In genomic region chr9:91689006-91689405, GRCh38 we compare ENCODE assay signal across 33 cellular contexts.
"Had no signal": no experiment of that assay in that cellular context is flagged by ENCODE, and none has a peak within 500 bp of the region (broad histone marks: within the 10 kb centered on the region; RNA-seq: fewer than 3 reads in every experiment).

No MANE protein-coding gene starts in this region.

- H3K27ac Mint-ChIP-seq: activated CD4-positive, alpha-beta memory T cell treated with anti-CD3 and anti-CD28 coated beads for 36 hours; activated CD4-positive, alpha-beta T cell treated with anti-CD3 and anti-CD28 coated beads for 36 hours; activated CD4-positive, alpha-beta T cell treated with anti-CD3 and anti-CD28 coated beads, Interleukin-2, amount 10 ng/mL, durations not matched to agents 24 days and 14 days; activated CD8-positive, alpha-beta memory T cell treated with anti-CD3 and anti-CD28 coated beads, Interleukin-2, amount 10 ng/mL, durations not matched to agents 7 days and 5 days; activated CD8-positive, alpha-beta T cell treated with anti-CD3 and anti-CD28 coated beads, Interleukin-2, amount 10 ng/mL, durations not matched to agents 7 days and 5 days; activated naive CD4-positive, alpha-beta T cell treated with anti-CD3 and anti-CD28 coated beads for 36 hours; activated naive CD4-positive, alpha-beta T cell treated with anti-CD3 and anti-CD28 coated beads, Interleukin-2, amount 50 U/mL, for 24 hours; activated naive CD8-positive, alpha-beta T cell treated with anti-CD3 and anti-CD28 coated beads for 36 hours; activated T-helper 1 cell treated with anti-CD3 and anti-CD28 coated beads, Interleukin-12 subunit alpha, Interleukin-12 subunit beta, Interleukin-2, Interleukin-4 antibody, amounts not matched to agents 30 ng/mL and 10 ng/mL and 1 ng/mL, durations not matched to agents 14 hours and 24 hours and 36 hours; activated T-helper 2 cell treated with anti-CD3 and anti-CD28 coated beads, Interferon-gamma antibody, Interleukin-2, Interleukin-4, amounts not matched to agents 10 μg/mL and 5 μg/mL and 100 μg/mL, durations not matched to agents 14 hours and 24 hours and 36 hours; T-helper 17 cell; T-helper 2 cell treated with Interferon-gamma antibody and Interleukin-4, amounts not matched to agents 5 μg/mL and 100 μg/mL, for 36 hours had no signal

- H3K9me3 Mint-ChIP-seq: activated CD4-positive, alpha-beta memory T cell treated with anti-CD3 and anti-CD28 coated beads for 36 hours; activated CD4-positive, alpha-beta T cell treated with anti-CD3 and anti-CD28 coated beads, Interleukin-2, amount 10 ng/mL, durations not matched to agents 24 days and 14 days; activated naive CD4-positive, alpha-beta T cell treated with anti-CD3 and anti-CD28 coated beads for 36 hours; activated naive CD4-positive, alpha-beta T cell treated with anti-CD3 and anti-CD28 coated beads, Interleukin-2, amount 50 U/mL, for 24 hours; activated naive CD8-positive, alpha-beta T cell treated with anti-CD3 and anti-CD28 coated beads for 36 hours; activated T-helper 1 cell treated with anti-CD3 and anti-CD28 coated beads, Interleukin-12 subunit alpha, Interleukin-12 subunit beta, Interleukin-2, Interleukin-4 antibody, amounts not matched to agents 30 ng/mL and 10 ng/mL and 1 ng/mL, durations not matched to agents 14 hours and 24 hours and 36 hours; activated T-helper 2 cell treated with anti-CD3 and anti-CD28 coated beads, Interferon-gamma antibody, Interleukin-2, Interleukin-4, amounts not matched to agents 10 μg/mL and 5 μg/mL and 100 μg/mL, durations not matched to agents 14 hours and 24 hours and 36 hours; T-helper 2 cell treated with Interferon-gamma antibody and Interleukin-4, amounts not matched to agents 5 μg/mL and 100 μg/mL, for 36 hours had no signal

- H3K36me3 Mint-ChIP-seq: activated CD4-positive, alpha-beta memory T cell treated with anti-CD3 and anti-CD28 coated beads for 36 hours; activated CD8-positive, alpha-beta memory T cell treated with anti-CD3 and anti-CD28 coated beads, Interleukin-2, amount 10 ng/mL, durations not matched to agents 7 days and 5 days; activated naive CD4-positive, alpha-beta T cell treated with anti-CD3 and anti-CD28 coated beads, Interleukin-2, amount 50 U/mL, for 24 hours; activated naive CD8-positive, alpha-beta T cell treated with anti-CD3 and anti-CD28 coated beads for 36 hours had no signal

- DNase-seq: activated CD4-positive, alpha-beta memory T cell treated with anti-CD3 and anti-CD28 coated beads for 36 hours; activated CD4-positive, alpha-beta T cell treated with anti-CD3 and anti-CD28 coated beads for 36 hours; activated CD4-positive, alpha-beta T cell treated with anti-CD3 and anti-CD28 coated beads, Interleukin-2, amount 10 ng/mL, durations not matched to agents 24 days and 14 days; activated CD4-positive, CD25-positive, alpha-beta regulatory T cell; activated CD4-positive, CD25-positive, alpha-beta regulatory T cell treated with anti-CD3 and anti-CD28 coated beads, Interleukin-2, amount 50 U/mL, for 72 hours; activated CD8-positive, alpha-beta memory T cell treated with anti-CD3 and anti-CD28 coated beads, Interleukin-2, amount 10 ng/mL, durations not matched to agents 7 days and 5 days; activated CD8-positive, alpha-beta memory T cell treated with anti-CD3 and anti-CD28 coated beads, Interleukin-2, amount 50 U/mL, for 4 hours; activated CD8-positive, alpha-beta T cell treated with anti-CD3 and anti-CD28 coated beads, Interleukin-2, amount 10 ng/mL, durations not matched to agents 7 days and 5 days; activated effector memory CD4-positive, alpha-beta T cell treated with anti-CD3 and anti-CD28 coated beads, Interleukin-2, amount 50 U/mL, for 16 hours; activated naive CD4-positive, alpha-beta T cell treated with anti-CD3 and anti-CD28 coated beads for 36 hours; activated naive CD8-positive, alpha-beta T cell treated with anti-CD3 and anti-CD28 coated beads for 36 hours; activated T-cell treated with anti-CD3 and anti-CD28 coated beads, Interleukin-2, amount 50 U/mL, for 1 hour; activated T-cell treated with anti-CD3 and anti-CD28 coated beads, Interleukin-2, amount 50 U/mL, for 48 hours; amniotic stem cell; anterior cingulate cortex; body of pancreas; central memory CD4-positive, alpha-beta T cell; cerebellar nuclear complex; colonic mucosa; effector CD8-positive, alpha-beta T cell; esophagus squamous epithelium; foreskin melanocyte; head of caudate nucleus; T-helper 1 cell; T-helper 17 cell; T1000 had no signal

- ATAC-seq: activated CD4-positive, alpha-beta T cell treated with anti-CD3 and anti-CD28 coated beads for 36 hours; activated CD8-positive, alpha-beta memory T cell treated with anti-CD3 and anti-CD28 coated beads, Interleukin-2, amount 10 ng/mL, durations not matched to agents 7 days and 5 days; activated CD8-positive, alpha-beta T cell treated with anti-CD3 and anti-CD28 coated beads, Interleukin-2, amount 10 ng/mL, durations not matched to agents 7 days and 5 days; body of pancreas; gastroesophageal sphincter; T-helper 17 cell had no signal

- H3K27me3 ChIP-seq: body of pancreas, cardiac muscle cell, colonic mucosa, gastroesophageal sphincter had no signal

- H3K4me3 Mint-ChIP-seq: activated CD4-positive, alpha-beta memory T cell treated with anti-CD3 and anti-CD28 coated beads for 36 hours; activated CD4-positive, alpha-beta T cell treated with anti-CD3 and anti-CD28 coated beads for 36 hours; activated CD4-positive, alpha-beta T cell treated with anti-CD3 and anti-CD28 coated beads, Interleukin-2, amount 10 ng/mL, durations not matched to agents 24 days and 14 days; activated CD8-positive, alpha-beta memory T cell treated with anti-CD3 and anti-CD28 coated beads, Interleukin-2, amount 10 ng/mL, durations not matched to agents 7 days and 5 days; activated CD8-positive, alpha-beta T cell treated with anti-CD3 and anti-CD28 coated beads, Interleukin-2, amount 10 ng/mL, durations not matched to agents 7 days and 5 days; activated naive CD4-positive, alpha-beta T cell treated with anti-CD3 and anti-CD28 coated beads for 36 hours; activated naive CD4-positive, alpha-beta T cell treated with anti-CD3 and anti-CD28 coated beads, Interleukin-2, amount 50 U/mL, for 24 hours; activated naive CD8-positive, alpha-beta T cell treated with anti-CD3 and anti-CD28 coated beads for 36 hours; activated T-helper 1 cell treated with anti-CD3 and anti-CD28 coated beads, Interleukin-12 subunit alpha, Interleukin-12 subunit beta, Interleukin-2, Interleukin-4 antibody, amounts not matched to agents 30 ng/mL and 10 ng/mL and 1 ng/mL, durations not matched to agents 14 hours and 24 hours and 36 hours; T-helper 17 cell; T-helper 2 cell treated with Interferon-gamma antibody and Interleukin-4, amounts not matched to agents 5 μg/mL and 100 μg/mL, for 36 hours had no signal

- H3K27me3 Mint-ChIP-seq: activated CD8-positive, alpha-beta memory T cell treated with anti-CD3 and anti-CD28 coated beads, Interleukin-2, amount 10 ng/mL, durations not matched to agents 7 days and 5 days; activated naive CD4-positive, alpha-beta T cell treated with anti-CD3 and anti-CD28 coated beads, Interleukin-2, amount 50 U/mL, for 24 hours; activated naive CD8-positive, alpha-beta T cell treated with anti-CD3 and anti-CD28 coated beads for 36 hours had no signal

- H3K27ac ChIP-seq: body of pancreas, cardiac muscle cell, colonic mucosa, epithelial cell of prostate, esophagus squamous epithelium, gastroesophageal sphincter had no signal

- H3K9me3 ChIP-seq: body of pancreas, colonic mucosa, esophagus squamous epithelium, gastroesophageal sphincter had no signal

- H3K36me3 ChIP-seq: cardiac muscle cell, colonic mucosa, esophagus squamous epithelium, gastroesophageal sphincter had no signal

- H3K4me1 ChIP-seq: body of pancreas, colonic mucosa, esophagus squamous epithelium had no signal

- H3K4me3 ChIP-seq: body of pancreas, cardiac muscle cell, colonic mucosa, esophagus squamous epithelium, gastroesophageal sphincter had no signal

- H3K4me1 Mint-ChIP-seq: activated CD4-positive, alpha-beta T cell treated with anti-CD3 and anti-CD28 coated beads for 36 hours; activated CD4-positive, alpha-beta T cell treated with anti-CD3 and anti-CD28 coated beads, Interleukin-2, amount 10 ng/mL, durations not matched to agents 24 days and 14 days; activated naive CD4-positive, alpha-beta T cell treated with anti-CD3 and anti-CD28 coated beads, Interleukin-2, amount 50 U/mL, for 24 hours had no signal
